Comparison of ENCODE assay signal across 18 cellular contexts in the genomic region with DNA sequence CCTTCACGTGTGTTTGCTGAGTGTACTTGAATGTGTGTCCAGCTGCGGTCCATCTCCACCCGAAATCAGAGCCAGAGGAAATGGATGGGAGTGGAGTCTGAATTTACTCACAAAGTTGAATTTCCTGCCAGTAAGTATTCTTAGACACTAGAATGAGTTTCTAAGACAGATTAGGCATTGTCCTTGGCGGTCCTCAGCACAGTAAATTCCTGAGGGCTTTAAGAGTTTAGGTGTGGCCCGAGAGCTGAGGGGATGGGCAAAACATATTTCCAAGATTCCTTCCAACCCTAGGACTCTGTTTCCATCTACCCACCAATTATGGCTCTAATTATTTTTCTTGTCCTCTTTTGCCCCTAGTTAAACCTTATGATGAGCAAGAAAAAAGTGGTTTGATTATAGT.
DNase-seq lines count a peak whose midpoint lies in the region; ATAC-seq and TF ChIP-seq lines count a peak whose summit lies in the region.
"Had no signal": no experiment of that assay in that cellular context is flagged by ENCODE, and none has a peak within 500 bp of the region (broad histone marks: within the 10 kb centered on the region; RNA-seq: fewer than 3 reads in every experiment).

No MANE protein-coding gene starts in this region.

- DNase-seq in Right ventricle myocardium superior (no peak), right atrium auricular region (ENCODE audit: low spot score) (no peak), fibroblast of pulmonary artery (ENCODE audit: low read depth) (peak; percentile 34), neural progenitor cell (ENCODE audit: low spot score) (peak; percentile 29), NCI-H82 treated with DMSO at 0.1 percent for 48 hours (lab: John Stamatoyannopoulos, UW; ENCODE audit: unreplicated experiment) (no peak), NCI-H1105 treated with DMSO at 0.1 percent for 48 hours (lab: John Stamatoyannopoulos, UW) (no peak), AML-193 (lab: John Stamatoyannopoulos, UW) (no peak)
- DNase-seq: activated CD4-positive, alpha-beta T cell treated with anti-CD3 and anti-CD28 coated beads for 1 hour; activated CD8-positive, alpha-beta memory T cell treated with anti-CD3 and anti-CD28 coated beads, Interleukin-2, amount 50 U/mL, for 4 hours; activated gamma-delta T cell treated with Interleukin-2 at 50 U/mL for 16 hours; anterior cingulate cortex; hippocampal formation; NCI-H1694 treated with DMSO at 0.1 percent for 48 hours; NCI-H510A; small intestine; T1000 had no signal

- H3K27me3 ChIP-seq in right atrium auricular region (no peaks in the 10 kb centered on the region), neural progenitor cell (no peaks in the 10 kb centered on the region)

- H3K27ac ChIP-seq in right atrium auricular region: peak overlapping the region in 1 of 2 donors; percentile 31
- no peak overlapping the region for H3K27ac ChIP-seq in neural progenitor cell
- H3K27ac ChIP-seq: SK-N-MC had no signal

- no peaks in the 10 kb centered on the region for H3K4me1 Mint-ChIP-seq in neural progenitor cell

- no peaks in the 10 kb centered on the region for H3F3A ChIP-seq in neural progenitor cell (ENCODE audit: low read depth)

- no peak overlapping the region for H3K9ac ChIP-seq in neural progenitor cell

- H3K4me2 ChIP-seq in neural progenitor cell: no peak overlapping the region

- H3K36me3 Mint-ChIP-seq in neural progenitor cell: no peaks in the 10 kb centered on the region

- H3K36me3 ChIP-seq in right atrium auricular region (no peaks in the 10 kb centered on the region), neural progenitor cell (no peaks in the 10 kb centered on the region)

- no peaks in the 10 kb centered on the region for H3K79me2 ChIP-seq in neural progenitor cell (ENCODE audit: low read depth)

- H3K9me3 ChIP-seq in right atrium auricular region (no peaks in the 10 kb centered on the region), neural progenitor cell (ENCODE audit: low read depth) (no peaks in the 10 kb centered on the region)

- H3K4me1 ChIP-seq in right atrium auricular region (peaks cover 0 to 9% of the 10 kb centered on the region in 2 donors), neural progenitor cell (peaks cover 6% of the 10 kb centered on the region)

- peaks cover 5% of the 10 kb centered on the region for H3K27me3 Mint-ChIP-seq in neural progenitor cell (ENCODE audit: insufficient read depth, low read depth)

- intact Hi-C loops in Right ventricle myocardium superior (cut with DNase I): no loop called here

- no peak overlapping the region for H2AFZ ChIP-seq in neural progenitor cell (replicated peaks)

- H3K27ac Mint-ChIP-seq in neural progenitor cell: no peak overlapping the region

- H3K4me3 Mint-ChIP-seq in neural progenitor cell: no peak overlapping the region

- peaks cover 7% of the 10 kb centered on the region for H3K9me3 Mint-ChIP-seq in neural progenitor cell

- ATAC-seq in Right ventricle myocardium superior (ENCODE audit: poor library complexity): peak; percentile 81
- no peak for ATAC-seq in GM21825 (IDR thresholded peaks at IDR 0.05; ENCODE audit: unreplicated experiment)

- H3K4me3 ChIP-seq in right atrium auricular region (no peak overlapping the region), fibroblast of pulmonary artery (replicated peaks; ENCODE audit: low read depth, low read length) (no peak overlapping the region), neural progenitor cell (no peak overlapping the region)
- H3K4me3 ChIP-seq: SK-N-MC had no signal

- TF ChIP-seq CTCF in right atrium auricular region (IDR thresholded peaks at IDR 0.05) (no peak), fibroblast of pulmonary artery (IDR thresholded peaks at IDR 0.05; ENCODE audit: low read length, missing control alignments) (no peak), neural progenitor cell (IDR thresholded peaks at IDR 0.05) (no peak)

- H4K20me1 ChIP-seq in neural progenitor cell (ENCODE audit: low read depth): no peaks in the 10 kb centered on the region

Comparison
In these comparisons a context has a peak if more than half of its experiments do, and no peak if none do; other contexts are left out.
1. DNase-seq: peak in fibroblast of pulmonary artery (single experiment) and neural progenitor cell (single experiment); none in Right ventricle myocardium superior (single experiment), right atrium auricular region (single experiment), NCI-H82 treated with DMSO at 0.1 percent for 48 hours (single experiment), NCI-H1105 treated with DMSO at 0.1 percent for 48 hours (single experiment) and AML-193 (0 of 2).